Comparison of ENCODE assay signal across 9 cellular contexts in genomic region chr12:50401383-50402155, GRCh38. TPM values are rescaled to one million over a fixed set of nuclear protein-coding genes. Genes with fewer than 3 reads are reported as not detected.
A peak's percentile ranks its signal among the peaks of the same experiment; 100 is the strongest.
DNase-seq lines count a peak whose midpoint lies in the region; ATAC-seq and TF ChIP-seq lines count a peak whose summit lies in the region.
"Had no signal": no experiment of that assay in that cellular context is flagged by ENCODE, and none has a peak within 500 bp of the region (broad histone marks: within the 10 kb centered on the region; RNA-seq: fewer than 3 reads in every experiment).

No MANE protein-coding gene starts in this region.

- H3K9me3 Mint-ChIP-seq in natural killer cell treated with Interleukin-12 subunit alpha and Interleukin-12 subunit beta and Interleukin-15 and Interleukin-18, amount 100 ng/mL, for 72 hours: no peaks in the 10 kb centered on the region

- TF ChIP-seq CTCF in WI38 (IDR thresholded peaks at IDR 0.05; ENCODE audit: low read depth, low read length): no peak
- no peak for TF ChIP-seq CTCF in fibroblast of pulmonary artery (IDR thresholded peaks at IDR 0.05; ENCODE audit: low read length, missing control alignments)

- peaks cover 10% of the 10 kb centered on the region for H3K36me3 Mint-ChIP-seq in natural killer cell treated with Interleukin-12 subunit alpha and Interleukin-12 subunit beta and Interleukin-15 and Interleukin-18, amount 100 ng/mL, for 72 hours

- ATAC-seq in HG03064 (IDR thresholded peaks at IDR 0.05; ENCODE audit: low read depth, unreplicated experiment): peak; percentile 29
- ATAC-seq in natural killer cell treated with Interleukin-12 subunit alpha and Interleukin-12 subunit beta and Interleukin-15 and Interleukin-18, amount 100 ng/mL, for 72 hours: no peak

- peak overlapping the region; percentile 90 to 96 for H3K27ac Mint-ChIP-seq in natural killer cell treated with Interleukin-12 subunit alpha and Interleukin-12 subunit beta and Interleukin-15 and Interleukin-18, amount 100 ng/mL, for 72 hours

- H3K4me1 Mint-ChIP-seq in natural killer cell treated with Interleukin-12 subunit alpha and Interleukin-12 subunit beta and Interleukin-15 and Interleukin-18, amount 100 ng/mL, for 72 hours (ENCODE audit: low read depth in 2 of 2): peaks cover 16 to 21% of the 10 kb centered on the region in 2 donors

- DNase-seq in ELR (ENCODE audit: low read depth) (peak; percentile 41), fibroblast of pulmonary artery (ENCODE audit: low read depth) (peak; percentile 85), NCI-H2227 (lab: John Stamatoyannopoulos, UW; ENCODE audit: unreplicated experiment) (no peak), A172 (ENCODE audit: low spot score) (no peak), NCI-H1092 (lab: John Stamatoyannopoulos, UW) (no peak)
- DNase-seq in natural killer cell treated with Interleukin-12 subunit alpha and Interleukin-12 subunit beta and Interleukin-15 and Interleukin-18, amount 100 ng/mL, for 72 hours (ENCODE audit: low spot score): no peak

- peak overlapping the region; percentile 94 for H3K4me3 ChIP-seq in WI38 (ENCODE audit: low read depth, low read length)
- peak overlapping the region; percentile 97 for H3K4me3 ChIP-seq in fibroblast of pulmonary artery (replicated peaks; ENCODE audit: low read depth, low read length)

- peak overlapping the region; percentile 99 for H3K4me3 Mint-ChIP-seq in natural killer cell treated with Interleukin-12 subunit alpha and Interleukin-12 subunit beta and Interleukin-15 and Interleukin-18, amount 100 ng/mL, for 72 hours

- H3K27me3 Mint-ChIP-seq in natural killer cell treated with Interleukin-12 subunit alpha and Interleukin-12 subunit beta and Interleukin-15 and Interleukin-18, amount 100 ng/mL, for 72 hours: peaks cover under 1 to 8% of the 10 kb centered on the region in 2 donors

RNA-seq across cellular contexts. Expression of gene LARP4, which starts 0.9 kb away (rescaled TPM):
- total RNA-seq in natural killer cell treated with Interleukin-12 subunit alpha and Interleukin-12 subunit beta and Interleukin-15 and Interleukin-18, amount 100 ng/mL, for 72 hours: 10 to 100 TPM; 68.5 to 79.0 TPM
- total RNA-seq in A172 (2014; rRNA removed; shearing (Covaris generic)): 34.5 and 47.6 TPM in 2 replicates

RNA-seq across cellular contexts. Expression of gene FAM186A, which starts 5.2 kb away (rescaled TPM):
- not detected for total RNA-seq in natural killer cell treated with Interleukin-12 subunit alpha and Interleukin-12 subunit beta and Interleukin-15 and Interleukin-18, amount 100 ng/mL, for 72 hours
- not detected in 2 replicates for total RNA-seq in A172 (2014; rRNA removed; shearing (Covaris generic))
- total RNA-seq: activated CD8-positive, alpha-beta memory T cell treated with anti-CD3 and anti-CD28 coated beads for 36 hours had no signal

Comparison
In these comparisons a context has a peak if more than half of its experiments do, and no peak if none do; other contexts are left out.
1. DNase-seq: peak in ELR (single experiment) and fibroblast of pulmonary artery (single experiment); none in natural killer cell treated with Interleukin-12 subunit alpha and Interleukin-12 subunit beta and Interleukin-15 and Interleukin-18, amount 100 ng/mL, for 72 hours (single experiment), NCI-H2227 (single experiment), A172 (single experiment) and NCI-H1092 (single experiment).